Comparison of ENCODE assay signal across 8 cellular contexts in the genomic region with DNA sequence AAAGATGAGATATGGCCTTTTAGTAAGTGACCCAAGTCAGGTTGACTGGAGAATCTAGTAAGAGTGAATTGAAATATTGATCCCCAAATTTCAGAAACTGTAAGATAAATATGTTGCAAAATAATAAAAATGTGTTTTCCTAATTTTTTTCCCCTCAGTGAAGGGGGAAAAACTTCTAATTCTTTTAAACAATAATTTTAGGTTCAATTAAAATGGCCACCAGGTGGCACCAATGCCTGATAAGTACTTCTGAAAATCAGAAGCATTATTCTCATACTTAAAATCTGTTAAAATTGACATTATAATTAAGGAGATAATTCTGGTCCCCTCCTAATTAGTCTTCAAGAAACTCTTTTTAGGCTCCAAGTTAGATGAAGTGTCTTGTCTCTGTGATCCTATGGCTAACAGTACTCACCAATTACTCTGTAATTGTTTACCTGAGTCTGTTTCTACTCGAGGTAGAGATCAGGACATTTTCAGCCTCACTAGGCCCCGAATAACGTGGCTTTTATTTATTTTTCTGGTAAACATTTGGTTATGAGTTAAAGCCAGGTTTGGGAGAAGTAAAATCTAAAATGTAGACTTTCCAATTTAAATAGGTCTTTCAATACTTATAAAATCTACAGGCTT. TPM values are rescaled to one million over a fixed set of nuclear protein-coding genes. Genes with fewer than 3 reads are reported as not detected.
DNase-seq lines count a peak whose midpoint lies in the region; ATAC-seq, FAIRE-seq and TF ChIP-seq lines count a peak whose summit lies in the region.
"Had no signal": no experiment of that assay in that cellular context is flagged by ENCODE, and none has a peak within 500 bp of the region (broad histone marks: within the 10 kb centered on the region; RNA-seq: fewer than 3 reads in every experiment).

No MANE protein-coding gene starts in this region.

- H2AFZ ChIP-seq in neural progenitor cell (replicated peaks): no peak overlapping the region

- H3K36me3 ChIP-seq in neural progenitor cell: no peaks in the 10 kb centered on the region
- H3K36me3 ChIP-seq: SJSA1 had no signal

- H3K27ac ChIP-seq in dorsolateral prefrontal cortex (no peak overlapping the region), neural progenitor cell (no peak overlapping the region)
- H3K27ac ChIP-seq: SJSA1 had no signal

- no peak for ATAC-seq in HG03378 (IDR thresholded peaks at IDR 0.05; ENCODE audit: unreplicated experiment)
- ATAC-seq in GM19351 (IDR thresholded peaks at IDR 0.05; ENCODE audit: unreplicated experiment): no peak

- peaks cover 10% of the 10 kb centered on the region for H3K36me3 Mint-ChIP-seq in neural progenitor cell

- no peaks in the 10 kb centered on the region for H3K4me1 ChIP-seq in neural progenitor cell
- H3K4me1 ChIP-seq: SJSA1 had no signal

- H3K79me2 ChIP-seq in neural progenitor cell (ENCODE audit: low read depth): no peaks in the 10 kb centered on the region

- H3K9ac ChIP-seq in neural progenitor cell: no peak overlapping the region

- FAIRE-seq in RCC 7860 (lab: Jason Lieb, UNC): peak; percentile 82

- no peaks in the 10 kb centered on the region for H4K20me1 ChIP-seq in neural progenitor cell (ENCODE audit: low read depth)

- intact Hi-C loops in dorsolateral prefrontal cortex (cut with DNase I): loop anchor here in 1 of 2 donors (2.0 to 5.0 kb wide), 2 partner anchors 134 to 149 kb away; no protein-coding TSS in a partner anchor

- no peaks in the 10 kb centered on the region for H3F3A ChIP-seq in neural progenitor cell (ENCODE audit: low read depth)

- no peaks in the 10 kb centered on the region for H3K4me1 Mint-ChIP-seq in neural progenitor cell

- H3K27me3 Mint-ChIP-seq in neural progenitor cell (ENCODE audit: insufficient read depth, low read depth): peaks cover 7% of the 10 kb centered on the region

- H3K4me3 Mint-ChIP-seq in neural progenitor cell: no peak overlapping the region

- TF ChIP-seq CTCF in dorsolateral prefrontal cortex (IDR thresholded peaks at IDR 0.05 in 54 of 56, conservative IDR thresholded peaks at IDR 0.05 in 2 of 56; ENCODE audit: low read depth in 1 of 56, partially characterized antibody in 56 of 56): peak; percentile 67 to 94 (median 80)
- peak; percentile 82 for TF ChIP-seq CTCF in neural progenitor cell (IDR thresholded peaks at IDR 0.05)

- DNase-seq in COLO668 (lab: John Stamatoyannopoulos, UW; ENCODE audit: unreplicated experiment): peak; percentile 18
- peak; percentile 29 for DNase-seq in H4 (ENCODE audit: low spot score)
- no peak for DNase-seq in RCC 7860 (ENCODE audit: low spot score)
- DNase-seq in dorsolateral prefrontal cortex: peak in 3 of 10 donors; percentile 8 to 23 (median 21)
- DNase-seq in neural progenitor cell (ENCODE audit: low spot score): peak; percentile 61

- H3K4me2 ChIP-seq in neural progenitor cell: no peak overlapping the region

- H3K9me3 ChIP-seq in neural progenitor cell (ENCODE audit: low read depth): no peaks in the 10 kb centered on the region
- H3K9me3 ChIP-seq: SJSA1 had no signal

- H3K27me3 ChIP-seq in dorsolateral prefrontal cortex: no peaks in the 10 kb centered on the region
- H3K27me3 ChIP-seq in neural progenitor cell: no peaks in the 10 kb centered on the region
- H3K27me3 ChIP-seq: SJSA1 had no signal

- H3K4me3 ChIP-seq in dorsolateral prefrontal cortex (no peak overlapping the region), neural progenitor cell (no peak overlapping the region)
- H3K4me3 ChIP-seq: SJSA1 had no signal

- peaks cover 16% of the 10 kb centered on the region for H3K9me3 Mint-ChIP-seq in neural progenitor cell

- no peak overlapping the region for H3K27ac Mint-ChIP-seq in neural progenitor cell

RNA-seq across cellular contexts. Expression of a gene that starts 52.6 kb away (rescaled TPM):
- total RNA-seq in H4 (2014; rRNA removed; shearing (Covaris generic)): 47.3 and 83.3 TPM in 2 replicates
- total RNA-seq in dorsolateral prefrontal cortex (10 to 100 TPM; 32.8 to 69.9 (median 50.7) TPM), neural progenitor cell (ENCODE audit: low replicate concordance) (41.4 and 41.9 TPM in 2 replicates)
